Comparison of ENCODE assay signal across 8 cellular contexts in the genomic region with DNA sequence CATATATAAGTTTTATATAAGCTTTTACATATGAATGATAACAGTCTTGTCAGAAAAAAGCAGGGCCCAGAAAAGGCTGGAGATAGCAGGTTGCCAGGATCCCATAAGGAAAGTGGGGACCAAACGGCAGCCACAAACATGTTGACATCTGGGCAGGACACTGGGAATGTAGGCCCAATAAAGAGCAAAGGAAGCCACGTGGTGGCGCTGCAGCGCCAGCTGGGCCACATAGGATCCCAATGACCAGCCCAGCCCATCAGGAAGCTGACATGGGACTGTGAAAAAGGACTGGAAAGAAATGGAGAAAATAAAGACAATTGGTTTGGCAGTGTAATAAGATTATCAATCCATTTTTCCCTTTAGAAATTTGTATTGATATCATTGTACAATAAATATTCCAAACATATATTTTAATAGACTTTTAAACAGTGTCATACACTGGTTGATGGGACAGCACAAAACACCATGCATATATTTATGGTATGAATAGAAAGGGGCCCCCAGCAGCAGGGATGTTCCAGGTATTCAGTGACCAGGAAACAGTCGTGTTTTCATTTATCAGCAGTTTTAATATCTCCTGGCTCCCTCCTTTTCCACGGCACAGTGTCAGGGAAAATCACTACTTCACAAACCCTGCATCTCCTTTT.
DNase-seq lines count a peak whose midpoint lies in the region; ATAC-seq and TF ChIP-seq lines count a peak whose summit lies in the region.

No MANE protein-coding gene starts in this region.

- no peaks in the 10 kb centered on the region for H3K36me3 ChIP-seq in WERI-Rb-1

- no peaks in the 10 kb centered on the region for H3K9me3 ChIP-seq in WERI-Rb-1 (ENCODE audit: severe bottlenecking)

- no peak for ATAC-seq in HG03571 (IDR thresholded peaks at IDR 0.05; ENCODE audit: unreplicated experiment)
- no peak for ATAC-seq in HG03139 (IDR thresholded peaks at IDR 0.05; ENCODE audit: unreplicated experiment)

- DNase-seq in Daoy (ENCODE audit: low read depth) (peak; percentile 21), HCEC 1CT (peak; percentile 65), NCI-H1694 treated with DMSO at 0.1 percent for 48 hours (lab: John Stamatoyannopoulos, UW) (peak; percentile 75), WERI-Rb-1 (peak; percentile 78), cardiac septum (ENCODE audit: low spot score) (peak; percentile 83), renal cortical epithelial cell (ENCODE audit: low read depth) (peak; percentile 57)

- intact Hi-C loops in cardiac septum (cut with DNase I) = loop anchor here (2.0 kb wide), 1 partner anchor 320 kb away; no protein-coding TSS in a partner anchor

- no peaks in the 10 kb centered on the region for H3K27me3 ChIP-seq in WERI-Rb-1 (ENCODE audit: insufficient read depth, low read depth, severe bottlenecking)

- no peak overlapping the region for H3K27ac ChIP-seq in WERI-Rb-1

- peak; percentile 92 for TF ChIP-seq CTCF in WERI-Rb-1 (IDR thresholded peaks at IDR 0.05; ENCODE audit: low read depth, low read length)

- no peak overlapping the region for H3K4me3 ChIP-seq in WERI-Rb-1 (ENCODE audit: low read depth, low read length)

Comparison
In these comparisons a context has a peak if more than half of its experiments do, and no peak if none do; other contexts are left out.
1. DNase-seq: peak in every context shown above with its lines; median percentile 83 in cardiac septum; 78 in WERI-Rb-1; 75 in NCI-H1694 treated with DMSO at 0.1 percent for 48 hours; 65 in HCEC 1CT; 57 in renal cortical epithelial cell; 21 in Daoy.